1 cellular context compared by ENCODE assay signal in the genomic region with DNA sequence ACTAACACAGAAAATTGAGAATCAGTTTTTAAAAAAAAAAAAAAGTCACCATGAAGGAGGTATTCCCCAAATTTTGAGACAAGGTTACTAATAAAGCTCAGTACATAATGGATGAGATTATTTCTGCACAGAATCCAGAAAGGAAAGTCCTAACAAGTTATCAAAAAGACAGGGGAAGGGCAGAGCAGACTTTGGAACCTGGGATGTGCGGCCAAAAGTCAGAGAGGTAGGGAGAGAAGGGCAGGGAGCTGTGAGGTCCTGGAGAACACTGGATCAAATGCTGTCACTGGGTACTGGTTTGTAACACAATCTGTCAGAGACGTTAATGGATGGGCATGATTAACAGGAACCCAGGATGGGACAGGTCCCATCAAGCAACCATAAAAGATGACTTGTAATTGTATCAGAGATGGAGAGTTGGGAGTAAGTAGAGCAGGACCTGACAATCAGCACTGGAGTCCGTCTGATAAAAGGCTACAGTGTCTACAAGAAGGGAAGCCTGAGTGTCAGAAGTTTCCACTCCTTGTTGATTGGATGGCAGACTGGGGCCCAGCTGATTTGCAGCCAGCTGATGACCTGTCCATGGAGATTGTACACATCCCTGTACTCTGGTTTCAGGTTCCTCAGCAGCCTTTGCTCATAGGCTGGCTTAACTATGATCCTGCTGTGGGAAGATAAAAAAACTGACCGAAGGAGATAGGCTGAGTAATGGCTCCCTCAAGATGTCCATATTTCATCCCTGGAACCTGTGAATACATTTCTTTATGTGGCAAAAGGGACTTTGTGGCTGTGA.
TF ChIP-seq lines count a peak whose summit lies in the region.

No MANE protein-coding gene starts in this region.

TF ChIP-seq in K562, 482 proteins besides CTCF, POLR2A, EP300 and RAD21 (continued from another document and continues in another):
- TF ChIP-seq, protein P1, sequence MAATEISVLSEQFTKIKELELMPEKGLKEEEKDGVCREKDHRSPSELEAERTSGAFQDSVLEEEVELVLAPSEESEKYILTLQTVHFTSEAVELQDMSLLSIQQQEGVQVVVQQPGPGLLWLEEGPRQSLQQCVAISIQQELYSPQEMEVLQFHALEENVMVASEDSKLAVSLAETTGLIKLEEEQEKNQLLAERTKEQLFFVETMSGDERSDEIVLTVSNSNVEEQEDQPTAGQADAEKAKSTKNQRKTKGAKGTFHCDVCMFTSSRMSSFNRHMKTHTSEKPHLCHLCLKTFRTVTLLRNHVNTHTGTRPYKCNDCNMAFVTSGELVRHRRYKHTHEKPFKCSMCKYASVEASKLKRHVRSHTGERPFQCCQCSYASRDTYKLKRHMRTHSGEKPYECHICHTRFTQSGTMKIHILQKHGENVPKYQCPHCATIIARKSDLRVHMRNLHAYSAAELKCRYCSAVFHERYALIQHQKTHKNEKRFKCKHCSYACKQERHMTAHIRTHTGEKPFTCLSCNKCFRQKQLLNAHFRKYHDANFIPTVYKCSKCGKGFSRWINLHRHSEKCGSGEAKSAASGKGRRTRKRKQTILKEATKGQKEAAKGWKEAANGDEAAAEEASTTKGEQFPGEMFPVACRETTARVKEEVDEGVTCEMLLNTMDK (IDR thresholded peaks at IDR 0.05; ENCODE audit: borderline replicate concordance, insufficient read depth, low read depth, low read length, poor library complexity, severe bottlenecking): no peak
- TF ChIP-seq PHB2 (IDR thresholded peaks at IDR 0.05; ENCODE audit: low read depth) (peak; percentile 69; the same call in 1 of the 2 replicates), RCOR1 (IDR thresholded peaks at IDR 0.05; ENCODE audit: borderline replicate concordance in 1 of 2, low read depth in 2 of 2, low read length in 2 of 2) (peak; percentile 84 to 85; a peak in 3 of 4 replicates), ATF1 (CRISPR knock-in tag; IDR thresholded peaks at IDR 0.05) (no peak), ATF1 (tag; IDR thresholded peaks at IDR 0.05) (peak; percentile 73), TOE1 (IDR thresholded peaks at IDR 0.05; ENCODE audit: borderline replicate concordance) (0 out of 2 replicates have a peak, but pooled peaks have one; percentile 33), TOE1 (CRISPR knock-in tag; IDR thresholded peaks at IDR 0.05; ENCODE audit: borderline replicate concordance, low read depth) (no peak), ZNF24 (IDR thresholded peaks at IDR 0.05) (no peak), JUND (IDR thresholded peaks at IDR 0.05; ENCODE audit: borderline replicate concordance, low read depth, low read length) (peak; percentile 62), JUND (tag; IDR thresholded peaks at IDR 0.05; ENCODE audit: borderline replicate concordance, low read depth, low read length) (peak; percentile 51; the same call in 2 of the 3 replicates), NFYB (IDR thresholded peaks at IDR 0.05; ENCODE audit: extremely low read depth, insufficient read length) (peak; percentile 93), SMAD4 (CRISPR knock-in tag; conservative IDR thresholded peaks at IDR 0.05) (peak; percentile 84), FOXM1 (IDR thresholded peaks at IDR 0.05; ENCODE audit: low read depth) (peak; percentile 83), FOXM1 (CRISPR knock-in tag; IDR thresholded peaks at IDR 0.05; ENCODE audit: low read depth) (no peak), FOXA1 (IDR thresholded peaks at IDR 0.05; ENCODE audit: borderline replicate concordance) (no peak), ZNF311 (CRISPR knock-in tag; IDR thresholded peaks at IDR 0.05) (no peak), NBN (IDR thresholded peaks at IDR 0.05; ENCODE audit: low read depth) (peak; percentile 31; the same call in 1 of the 2 replicates), ATF7 (IDR thresholded peaks at IDR 0.05) (peak; percentile 71), MYNN (IDR thresholded peaks at IDR 0.05) (peak; percentile 92), MYNN (CRISPR knock-in tag; IDR thresholded peaks at IDR 0.05) (no peak), FOXA3 (CRISPR knock-in tag; conservative IDR thresholded peaks at IDR 0.05 in 1 of 2, IDR thresholded peaks at IDR 0.05 in 1 of 2) (peak in 1 of 2 experiments; percentile 93; a peak in 3 of 4 replicates), TRIM24 (IDR thresholded peaks at IDR 0.05) (peak; percentile 93 to 94), NELFE (IDR thresholded peaks at IDR 0.05; ENCODE audit: insufficient read depth, insufficient read length) (no peak), TEAD4 (IDR thresholded peaks at IDR 0.05; ENCODE audit: low read length) (peak; percentile 96), TEAD4 (CRISPR knock-in tag; IDR thresholded peaks at IDR 0.05; ENCODE audit: borderline replicate concordance) (no peak), TSC22D4 (tag; IDR thresholded peaks at IDR 0.05) (no peak)
- TF ChIP-seq, protein P2, sequence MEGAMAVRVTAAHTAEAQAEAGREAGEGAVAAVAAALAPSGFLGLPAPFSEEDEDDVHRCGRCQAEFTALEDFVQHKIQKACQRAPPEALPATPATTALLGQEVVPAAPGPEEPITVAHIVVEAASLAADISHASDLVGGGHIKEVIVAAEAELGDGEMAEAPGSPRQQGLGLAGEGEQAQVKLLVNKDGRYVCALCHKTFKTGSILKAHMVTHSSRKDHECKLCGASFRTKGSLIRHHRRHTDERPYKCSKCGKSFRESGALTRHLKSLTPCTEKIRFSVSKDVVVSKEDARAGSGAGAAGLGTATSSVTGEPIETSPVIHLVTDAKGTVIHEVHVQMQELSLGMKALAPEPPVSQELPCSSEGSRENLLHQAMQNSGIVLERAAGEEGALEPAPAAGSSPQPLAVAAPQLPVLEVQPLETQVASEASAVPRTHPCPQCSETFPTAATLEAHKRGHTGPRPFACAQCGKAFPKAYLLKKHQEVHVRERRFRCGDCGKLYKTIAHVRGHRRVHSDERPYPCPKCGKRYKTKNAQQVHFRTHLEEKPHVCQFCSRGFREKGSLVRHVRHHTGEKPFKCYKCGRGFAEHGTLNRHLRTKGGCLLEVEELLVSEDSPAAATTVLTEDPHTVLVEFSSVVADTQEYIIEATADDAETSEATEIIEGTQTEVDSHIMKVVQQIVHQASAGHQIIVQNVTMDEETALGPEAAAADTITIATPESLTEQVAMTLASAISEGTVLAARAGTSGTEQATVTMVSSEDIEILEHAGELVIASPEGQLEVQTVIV (CRISPR knock-in tag; IDR thresholded peaks at IDR 0.05; ENCODE audit: borderline replicate concordance): no peak
- TF ChIP-seq, protein P3, sequence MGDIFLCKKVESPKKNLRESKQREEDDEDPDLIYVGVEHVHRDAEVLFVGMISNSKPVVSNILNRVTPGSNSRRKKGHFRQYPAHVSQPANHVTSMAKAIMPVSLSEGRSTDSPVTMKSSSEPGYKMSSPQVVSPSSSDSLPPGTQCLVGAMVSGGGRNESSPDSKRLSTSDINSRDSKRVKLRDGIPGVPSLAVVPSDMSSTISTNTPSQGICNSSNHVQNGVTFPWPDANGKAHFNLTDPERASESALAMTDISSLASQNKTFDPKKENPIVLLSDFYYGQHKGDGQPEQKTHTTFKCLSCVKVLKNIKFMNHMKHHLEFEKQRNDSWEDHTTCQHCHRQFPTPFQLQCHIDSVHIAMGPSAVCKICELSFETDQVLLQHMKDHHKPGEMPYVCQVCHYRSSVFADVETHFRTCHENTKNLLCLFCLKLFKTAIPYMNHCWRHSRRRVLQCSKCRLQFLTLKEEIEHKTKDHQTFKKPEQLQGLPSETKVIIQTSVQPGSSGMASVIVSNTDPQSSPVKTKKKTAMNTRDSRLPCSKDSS (IDR thresholded peaks at IDR 0.05; ENCODE audit: low read depth, partially characterized antibody): no peak
- TF ChIP-seq, protein P4, sequence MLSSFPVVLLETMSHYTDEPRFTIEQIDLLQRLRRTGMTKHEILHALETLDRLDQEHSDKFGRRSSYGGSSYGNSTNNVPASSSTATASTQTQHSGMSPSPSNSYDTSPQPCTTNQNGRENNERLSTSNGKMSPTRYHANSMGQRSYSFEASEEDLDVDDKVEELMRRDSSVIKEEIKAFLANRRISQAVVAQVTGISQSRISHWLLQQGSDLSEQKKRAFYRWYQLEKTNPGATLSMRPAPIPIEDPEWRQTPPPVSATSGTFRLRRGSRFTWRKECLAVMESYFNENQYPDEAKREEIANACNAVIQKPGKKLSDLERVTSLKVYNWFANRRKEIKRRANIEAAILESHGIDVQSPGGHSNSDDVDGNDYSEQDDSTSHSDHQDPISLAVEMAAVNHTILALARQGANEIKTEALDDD (IDR thresholded peaks at IDR 0.05): 0 out of 2 replicates have a peak, but pooled peaks have one; percentile 29
- TF ChIP-seq, protein P5, sequence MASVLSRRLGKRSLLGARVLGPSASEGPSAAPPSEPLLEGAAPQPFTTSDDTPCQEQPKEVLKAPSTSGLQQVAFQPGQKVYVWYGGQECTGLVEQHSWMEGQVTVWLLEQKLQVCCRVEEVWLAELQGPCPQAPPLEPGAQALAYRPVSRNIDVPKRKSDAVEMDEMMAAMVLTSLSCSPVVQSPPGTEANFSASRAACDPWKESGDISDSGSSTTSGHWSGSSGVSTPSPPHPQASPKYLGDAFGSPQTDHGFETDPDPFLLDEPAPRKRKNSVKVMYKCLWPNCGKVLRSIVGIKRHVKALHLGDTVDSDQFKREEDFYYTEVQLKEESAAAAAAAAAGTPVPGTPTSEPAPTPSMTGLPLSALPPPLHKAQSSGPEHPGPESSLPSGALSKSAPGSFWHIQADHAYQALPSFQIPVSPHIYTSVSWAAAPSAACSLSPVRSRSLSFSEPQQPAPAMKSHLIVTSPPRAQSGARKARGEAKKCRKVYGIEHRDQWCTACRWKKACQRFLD (CRISPR knock-in tag; IDR thresholded peaks at IDR 0.05): peak; percentile 86
- TF ChIP-seq, protein P6, sequence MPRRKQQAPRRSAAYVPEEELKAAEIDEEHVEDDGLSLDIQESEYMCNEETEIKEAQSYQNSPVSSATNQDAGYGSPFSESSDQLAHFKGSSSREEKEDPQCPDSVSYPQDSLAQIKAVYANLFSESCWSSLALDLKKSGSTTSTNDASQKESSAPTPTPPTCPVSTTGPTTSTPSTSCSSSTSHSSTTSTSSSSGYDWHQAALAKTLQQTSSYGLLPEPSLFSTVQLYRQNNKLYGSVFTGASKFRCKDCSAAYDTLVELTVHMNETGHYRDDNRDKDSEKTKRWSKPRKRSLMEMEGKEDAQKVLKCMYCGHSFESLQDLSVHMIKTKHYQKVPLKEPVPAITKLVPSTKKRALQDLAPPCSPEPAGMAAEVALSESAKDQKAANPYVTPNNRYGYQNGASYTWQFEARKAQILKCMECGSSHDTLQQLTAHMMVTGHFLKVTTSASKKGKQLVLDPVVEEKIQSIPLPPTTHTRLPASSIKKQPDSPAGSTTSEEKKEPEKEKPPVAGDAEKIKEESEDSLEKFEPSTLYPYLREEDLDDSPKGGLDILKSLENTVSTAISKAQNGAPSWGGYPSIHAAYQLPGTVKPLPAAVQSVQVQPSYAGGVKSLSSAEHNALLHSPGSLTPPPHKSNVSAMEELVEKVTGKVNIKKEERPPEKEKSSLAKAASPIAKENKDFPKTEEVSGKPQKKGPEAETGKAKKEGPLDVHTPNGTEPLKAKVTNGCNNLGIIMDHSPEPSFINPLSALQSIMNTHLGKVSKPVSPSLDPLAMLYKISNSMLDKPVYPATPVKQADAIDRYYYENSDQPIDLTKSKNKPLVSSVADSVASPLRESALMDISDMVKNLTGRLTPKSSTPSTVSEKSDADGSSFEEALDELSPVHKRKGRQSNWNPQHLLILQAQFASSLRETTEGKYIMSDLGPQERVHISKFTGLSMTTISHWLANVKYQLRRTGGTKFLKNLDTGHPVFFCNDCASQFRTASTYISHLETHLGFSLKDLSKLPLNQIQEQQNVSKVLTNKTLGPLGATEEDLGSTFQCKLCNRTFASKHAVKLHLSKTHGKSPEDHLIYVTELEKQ (CRISPR knock-in tag; IDR thresholded peaks at IDR 0.05): no peak
- TF ChIP-seq, protein P7, sequence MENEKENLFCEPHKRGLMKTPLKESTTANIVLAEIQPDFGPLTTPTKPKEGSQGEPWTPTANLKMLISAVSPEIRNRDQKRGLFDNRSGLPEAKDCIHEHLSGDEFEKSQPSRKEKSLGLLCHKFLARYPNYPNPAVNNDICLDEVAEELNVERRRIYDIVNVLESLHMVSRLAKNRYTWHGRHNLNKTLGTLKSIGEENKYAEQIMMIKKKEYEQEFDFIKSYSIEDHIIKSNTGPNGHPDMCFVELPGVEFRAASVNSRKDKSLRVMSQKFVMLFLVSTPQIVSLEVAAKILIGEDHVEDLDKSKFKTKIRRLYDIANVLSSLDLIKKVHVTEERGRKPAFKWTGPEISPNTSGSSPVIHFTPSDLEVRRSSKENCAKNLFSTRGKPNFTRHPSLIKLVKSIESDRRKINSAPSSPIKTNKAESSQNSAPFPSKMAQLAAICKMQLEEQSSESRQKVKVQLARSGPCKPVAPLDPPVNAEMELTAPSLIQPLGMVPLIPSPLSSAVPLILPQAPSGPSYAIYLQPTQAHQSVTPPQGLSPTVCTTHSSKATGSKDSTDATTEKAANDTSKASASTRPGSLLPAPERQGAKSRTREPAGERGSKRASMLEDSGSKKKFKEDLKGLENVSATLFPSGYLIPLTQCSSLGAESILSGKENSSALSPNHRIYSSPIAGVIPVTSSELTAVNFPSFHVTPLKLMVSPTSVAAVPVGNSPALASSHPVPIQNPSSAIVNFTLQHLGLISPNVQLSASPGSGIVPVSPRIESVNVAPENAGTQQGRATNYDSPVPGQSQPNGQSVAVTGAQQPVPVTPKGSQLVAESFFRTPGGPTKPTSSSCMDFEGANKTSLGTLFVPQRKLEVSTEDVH (IDR thresholded peaks at IDR 0.05; ENCODE audit: low read depth, partially characterized antibody): no peak
- TF ChIP-seq, protein P8, sequence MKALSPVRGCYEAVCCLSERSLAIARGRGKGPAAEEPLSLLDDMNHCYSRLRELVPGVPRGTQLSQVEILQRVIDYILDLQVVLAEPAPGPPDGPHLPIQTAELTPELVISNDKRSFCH (CRISPR knock-in tag; IDR thresholded peaks at IDR 0.05): no peak
- TF ChIP-seq, protein P8 (tag; IDR thresholded peaks at IDR 0.05): 0 out of 2 replicates have a peak, but pooled peaks have one; percentile 51
- TF ChIP-seq, protein P9, sequence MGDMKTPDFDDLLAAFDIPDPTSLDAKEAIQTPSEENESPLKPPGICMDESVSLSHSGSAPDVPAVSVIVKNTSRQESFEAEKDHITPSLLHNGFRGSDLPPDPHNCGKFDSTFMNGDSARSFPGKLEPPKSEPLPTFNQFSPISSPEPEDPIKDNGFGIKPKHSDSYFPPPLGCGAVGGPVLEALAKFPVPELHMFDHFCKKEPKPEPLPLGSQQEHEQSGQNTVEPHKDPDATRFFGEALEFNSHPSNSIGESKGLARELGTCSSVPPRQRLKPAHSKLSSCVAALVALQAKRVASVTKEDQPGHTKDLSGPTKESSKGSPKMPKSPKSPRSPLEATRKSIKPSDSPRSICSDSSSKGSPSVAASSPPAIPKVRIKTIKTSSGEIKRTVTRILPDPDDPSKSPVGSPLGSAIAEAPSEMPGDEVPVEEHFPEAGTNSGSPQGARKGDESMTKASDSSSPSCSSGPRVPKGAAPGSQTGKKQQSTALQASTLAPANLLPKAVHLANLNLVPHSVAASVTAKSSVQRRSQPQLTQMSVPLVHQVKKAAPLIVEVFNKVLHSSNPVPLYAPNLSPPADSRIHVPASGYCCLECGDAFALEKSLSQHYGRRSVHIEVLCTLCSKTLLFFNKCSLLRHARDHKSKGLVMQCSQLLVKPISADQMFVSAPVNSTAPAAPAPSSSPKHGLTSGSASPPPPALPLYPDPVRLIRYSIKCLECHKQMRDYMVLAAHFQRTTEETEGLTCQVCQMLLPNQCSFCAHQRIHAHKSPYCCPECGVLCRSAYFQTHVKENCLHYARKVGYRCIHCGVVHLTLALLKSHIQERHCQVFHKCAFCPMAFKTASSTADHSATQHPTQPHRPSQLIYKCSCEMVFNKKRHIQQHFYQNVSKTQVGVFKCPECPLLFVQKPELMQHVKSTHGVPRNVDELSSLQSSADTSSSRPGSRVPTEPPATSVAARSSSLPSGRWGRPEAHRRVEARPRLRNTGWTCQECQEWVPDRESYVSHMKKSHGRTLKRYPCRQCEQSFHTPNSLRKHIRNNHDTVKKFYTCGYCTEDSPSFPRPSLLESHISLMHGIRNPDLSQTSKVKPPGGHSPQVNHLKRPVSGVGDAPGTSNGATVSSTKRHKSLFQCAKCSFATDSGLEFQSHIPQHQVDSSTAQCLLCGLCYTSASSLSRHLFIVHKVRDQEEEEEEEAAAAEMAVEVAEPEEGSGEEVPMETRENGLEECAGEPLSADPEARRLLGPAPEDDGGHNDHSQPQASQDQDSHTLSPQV (IDR thresholded peaks at IDR 0.05): no peak
